Comparison of ENCODE assay signal across 8 cellular contexts in genomic region chr6:30325873-30326445, GRCh38. TPM values are rescaled to one million over a fixed set of nuclear protein-coding genes. Genes with fewer than 3 reads are reported as not detected.
DNase-seq lines count a peak whose midpoint lies in the region; ATAC-seq and TF ChIP-seq lines count a peak whose summit lies in the region.

No MANE protein-coding gene starts in this region.

- intact Hi-C loops in activated CD8-positive, alpha-beta T cell treated with anti-CD3 and anti-CD28 coated beads for 36 hours (cut with micrococcal nuclease), result loop anchor here (10.0 kb wide), 1 partner anchor 111 kb away; the partner anchor contains the start of gene TRIM26

- peak overlapping the region; percentile 48 for H3K9ac ChIP-seq in neural progenitor cell

- peaks cover 66% of the 10 kb centered on the region for H3K79me2 ChIP-seq in neural progenitor cell (ENCODE audit: low read depth)

- H3K4me2 ChIP-seq in neural progenitor cell, result peak overlapping the region; percentile 87

- H3K36me3 ChIP-seq in neural progenitor cell (no peaks in the 10 kb centered on the region), suprapubic skin (peaks cover 18% of the 10 kb centered on the region)

- TF ChIP-seq EP300 in suprapubic skin (IDR thresholded peaks at IDR 0.05), result no peak

- peaks cover 56% of the 10 kb centered on the region for H3K36me3 Mint-ChIP-seq in activated CD8-positive, alpha-beta T cell treated with anti-CD3 and anti-CD28 coated beads for 36 hours (ENCODE audit: low read depth)
- peaks cover 7% of the 10 kb centered on the region for H3K36me3 Mint-ChIP-seq in neural progenitor cell

- peaks cover 4% of the 10 kb centered on the region for H3K9me3 Mint-ChIP-seq in activated CD8-positive, alpha-beta T cell treated with anti-CD3 and anti-CD28 coated beads for 36 hours
- no peaks in the 10 kb centered on the region for H3K9me3 Mint-ChIP-seq in neural progenitor cell

- DNase-seq in NCI-H2107 treated with DMSO at 0.1 percent for 48 hours (lab: John Stamatoyannopoulos, UW; ENCODE audit: unreplicated experiment), result peak; percentile 6
- no peak for DNase-seq in NCI-H2107 (lab: John Stamatoyannopoulos, UW)
- peak; percentile 30 for DNase-seq in NCI-H510A (lab: John Stamatoyannopoulos, UW)
- peak; percentile 89 for DNase-seq in activated CD8-positive, alpha-beta T cell treated with anti-CD3 and anti-CD28 coated beads for 36 hours
- peak; percentile 81 for DNase-seq in neural progenitor cell (ENCODE audit: low spot score)
- DNase-seq in suprapubic skin (ENCODE audit: low spot score in 2 of 2), result peak in 1 of 2 donors; percentile 73

- H3K9me3 ChIP-seq in neural progenitor cell (ENCODE audit: low read depth) (no peaks in the 10 kb centered on the region), suprapubic skin (no peaks in the 10 kb centered on the region)

- peaks cover 46% of the 10 kb centered on the region for H4K20me1 ChIP-seq in neural progenitor cell (ENCODE audit: low read depth)

- CTCF ChIA-PET in activated CD8-positive, alpha-beta T cell treated with anti-CD3 and anti-CD28 coated beads for 36 hours (lab: Charles Lee), result interaction anchor here (1.7 to 2.6 kb wide), 2 partner anchors 95 to 107 kb away, joined by 4 to 14 read pairs; no protein-coding TSS in a partner anchor

- peak in 1 of 2 donors; percentile 5 for TF ChIP-seq POLR2A in suprapubic skin (IDR thresholded peaks at IDR 0.05)

- peak overlapping the region; percentile 99 for H2AFZ ChIP-seq in neural progenitor cell (replicated peaks)

- H3K4me1 ChIP-seq in neural progenitor cell (peaks cover 22% of the 10 kb centered on the region), suprapubic skin (peaks cover 36% of the 10 kb centered on the region)

- H3K27ac Mint-ChIP-seq in activated CD8-positive, alpha-beta T cell treated with anti-CD3 and anti-CD28 coated beads for 36 hours, result peak overlapping the region; percentile 99
- peak overlapping the region; percentile 98 for H3K27ac Mint-ChIP-seq in neural progenitor cell

- H3K4me3 Mint-ChIP-seq in activated CD8-positive, alpha-beta T cell treated with anti-CD3 and anti-CD28 coated beads for 36 hours, result peak overlapping the region; percentile 94
- H3K4me3 Mint-ChIP-seq in neural progenitor cell, result peak overlapping the region; percentile 97

- ATAC-seq in HG03095 (IDR thresholded peaks at IDR 0.05; ENCODE audit: unreplicated experiment), result peak; percentile 36
- peak; percentile 87 for ATAC-seq in activated CD8-positive, alpha-beta T cell treated with anti-CD3 and anti-CD28 coated beads for 36 hours
- peak; percentile 0 for ATAC-seq in esophagus mucosa

- H3F3A ChIP-seq in neural progenitor cell (ENCODE audit: low read depth), result peaks cover 16% of the 10 kb centered on the region

- 0% methylated on average over 17 of the region's 25 CpGs for WGBS in suprapubic skin

- H3K27me3 Mint-ChIP-seq in activated CD8-positive, alpha-beta T cell treated with anti-CD3 and anti-CD28 coated beads for 36 hours, result no peaks in the 10 kb centered on the region
- H3K27me3 Mint-ChIP-seq in neural progenitor cell (ENCODE audit: insufficient read depth, low read depth), result peaks cover 2% of the 10 kb centered on the region

- H3K27me3 ChIP-seq in neural progenitor cell (no peaks in the 10 kb centered on the region), suprapubic skin (no peaks in the 10 kb centered on the region)

- H3K4me1 Mint-ChIP-seq in activated CD8-positive, alpha-beta T cell treated with anti-CD3 and anti-CD28 coated beads for 36 hours (ENCODE audit: low read depth), result peaks cover 59% of the 10 kb centered on the region
- peaks cover 34% of the 10 kb centered on the region for H3K4me1 Mint-ChIP-seq in neural progenitor cell

- peak overlapping the region; percentile 79 for H3K4me3 ChIP-seq in neural progenitor cell
- peak overlapping the region; percentile 92 for H3K4me3 ChIP-seq in suprapubic skin

- no peak for TF ChIP-seq CTCF in activated CD8-positive, alpha-beta T cell treated with anti-CD3 and anti-CD28 coated beads for 36 hours (IDR thresholded peaks at IDR 0.05)
- no peak for TF ChIP-seq CTCF in neural progenitor cell (IDR thresholded peaks at IDR 0.05)
- no peak for TF ChIP-seq CTCF in suprapubic skin (IDR thresholded peaks at IDR 0.05)

- peak overlapping the region; percentile 74 for H3K27ac ChIP-seq in neural progenitor cell
- H3K27ac ChIP-seq in suprapubic skin, result peak overlapping the region; percentile 97

- POLR2A ChIA-PET in activated CD8-positive, alpha-beta T cell treated with anti-CD3 and anti-CD28 coated beads for 36 hours (lab: Charles Lee), result interaction anchor here (0.8 to 3.7 kb wide), 18 partner anchors 9 to 118 kb away, joined by 3 to 27 read pairs (median 5); partner anchors contain the start of genes RPP21 and TRIM26

RNA-seq across cellular contexts. Expression of gene TRIM39, which starts 0.8 kb away (rescaled TPM):
- total RNA-seq in activated CD8-positive, alpha-beta T cell treated with anti-CD3 and anti-CD28 coated beads for 36 hours, result 10 to 100 TPM; 21.6 to 22.3 TPM
- total RNA-seq in esophagus mucosa (9.6 TPM), neural progenitor cell (ENCODE audit: low replicate concordance) (11.0 and 21.2 TPM in 2 replicates), suprapubic skin (10 to 100 TPM in 2 of 4 donors, 1 to 10 TPM in 2; 6.6 to 17.8 (median 9.2) TPM)

RNA-seq across cellular contexts. Expression of gene RPP21, which starts 19.0 kb away (rescaled TPM):
- 10 to 100 TPM; 43.0 to 43.5 TPM for total RNA-seq in activated CD8-positive, alpha-beta T cell treated with anti-CD3 and anti-CD28 coated beads for 36 hours
- 46.0 TPM for total RNA-seq in esophagus mucosa
- total RNA-seq in neural progenitor cell (ENCODE audit: low replicate concordance), result 38.0 and 89.6 TPM in 2 replicates
- total RNA-seq in suprapubic skin, result 100 to 1,000 TPM in 1 of 4 donors, 10 to 100 TPM in 3; 71.4 to 106 (median 91.1) TPM

Comparison
In these comparisons a context has a peak if more than half of its experiments do, and no peak if none do; other contexts are left out.
1. ATAC-seq: peak in every context shown above with its lines; median percentile 87 in activated CD8-positive, alpha-beta T cell treated with anti-CD3 and anti-CD28 coated beads for 36 hours; 36 in HG03095; 0 in esophagus mucosa.